ENCODE assay signal across 27 cellular contexts in genomic region chr4:150942539-150942938, GRCh38.
"Had no signal": no experiment of that assay in that cellular context is flagged by ENCODE, and none has a peak within 500 bp of the region (broad histone marks: within the 10 kb centered on the region; RNA-seq: fewer than 3 reads in every experiment).

No MANE protein-coding gene starts in this region.

- H3K27me3 ChIP-seq: colonic mucosa, dorsolateral prefrontal cortex, esophagus muscularis mucosa, spleen, uterus had no signal

- DNase-seq: activated CD4-positive, alpha-beta T cell treated with anti-CD3 and anti-CD28 coated beads, Interleukin-2, amount 10 ng/mL, durations not matched to agents 7 days and 5 days; activated CD4-positive, CD25-positive, alpha-beta regulatory T cell treated with anti-CD3 and anti-CD28 coated beads, Interleukin-2, amount 50 U/mL, for 72 hours; activated CD8-positive, alpha-beta T cell treated with anti-CD3 and anti-CD28 coated beads for 36 hours; activated effector memory CD4-positive, alpha-beta T cell treated with Interleukin-2 at 50 U/mL for 16 hours; activated naive CD4-positive, alpha-beta T cell treated with anti-CD3 and anti-CD28 coated beads for 36 hours; activated T-cell treated with anti-CD3 and anti-CD28 coated beads, Interleukin-2, amount 50 U/mL, for 4 hours; amygdala; colonic mucosa; dorsolateral prefrontal cortex; effector memory CD4-positive, alpha-beta T cell; foreskin melanocyte; islet precursor cell; left cardiac atrium; left ventricle myocardium superior; mucosa of descending colon; right cardiac atrium; spleen; stimulated activated naive CD4-positive, alpha-beta T cell treated with Interleukin-2 at 50 U/mL for 16 hours; SW 1271; T-helper 9 cell; uterus had no signal

- H3K4me3 ChIP-seq: colonic mucosa, dorsolateral prefrontal cortex, esophagus muscularis mucosa, mucosa of descending colon, spleen, uterus had no signal

- FAIRE-seq: TTC549 had no signal

- H3K4me1 ChIP-seq: colonic mucosa, uterus had no signal

- H3K27me3 Mint-ChIP-seq: activated CD4-positive, alpha-beta T cell treated with anti-CD3 and anti-CD28 coated beads, Interleukin-2, amount 10 ng/mL, durations not matched to agents 7 days and 5 days; activated CD8-positive, alpha-beta T cell treated with anti-CD3 and anti-CD28 coated beads for 36 hours; natural killer cell treated with Interleukin-12 subunit alpha and Interleukin-12 subunit beta and Interleukin-15 and Interleukin-18, amount 100 ng/mL, for 72 hours; type B pancreatic cell had no signal

- H3K27ac ChIP-seq: colonic mucosa, dorsolateral prefrontal cortex, esophagus muscularis mucosa, spleen, uterus, VCaP had no signal

- H3K9me3 ChIP-seq: colonic mucosa, esophagus muscularis mucosa, mucosa of descending colon, spleen, uterus had no signal

- H3K36me3 ChIP-seq: colonic mucosa, esophagus muscularis mucosa, spleen, uterus had no signal

- ATAC-seq: activated CD8-positive, alpha-beta T cell treated with anti-CD3 and anti-CD28 coated beads for 36 hours; left cardiac atrium; left ventricle myocardium superior; mucosa of descending colon; natural killer cell treated with Interleukin-12 subunit alpha and Interleukin-12 subunit beta and Interleukin-15 and Interleukin-18, amount 100 ng/mL, for 72 hours; right cardiac atrium had no signal

- H3K9me3 Mint-ChIP-seq: activated CD4-positive, alpha-beta T cell treated with anti-CD3 and anti-CD28 coated beads, Interleukin-2, amount 10 ng/mL, durations not matched to agents 7 days and 5 days; activated CD8-positive, alpha-beta T cell treated with anti-CD3 and anti-CD28 coated beads for 36 hours; activated naive CD4-positive, alpha-beta T cell treated with anti-CD3 and anti-CD28 coated beads for 36 hours; activated T-cell treated with anti-CD3 and anti-CD28 coated beads, Interleukin-2, amount 50 U/mL, for 4 hours; natural killer cell treated with Interleukin-12 subunit alpha and Interleukin-12 subunit beta and Interleukin-15 and Interleukin-18, amount 100 ng/mL, for 72 hours; T-helper 1 cell treated with Interleukin-12 subunit alpha and Interleukin-12 subunit beta and Interleukin-4 antibody, amounts not matched to agents 30 μg/mL and 1 μg/mL, for 36 hours; type B pancreatic cell had no signal

- H3K36me3 Mint-ChIP-seq: natural killer cell treated with Interleukin-12 subunit alpha and Interleukin-12 subunit beta and Interleukin-15 and Interleukin-18, amount 100 ng/mL, for 72 hours; type B pancreatic cell had no signal

- H3K4me3 Mint-ChIP-seq: activated CD4-positive, alpha-beta T cell treated with anti-CD3 and anti-CD28 coated beads, Interleukin-2, amount 10 ng/mL, durations not matched to agents 7 days and 5 days; activated CD8-positive, alpha-beta T cell treated with anti-CD3 and anti-CD28 coated beads for 36 hours; activated naive CD4-positive, alpha-beta T cell treated with anti-CD3 and anti-CD28 coated beads for 36 hours; activated T-cell treated with anti-CD3 and anti-CD28 coated beads, Interleukin-2, amount 50 U/mL, for 4 hours; natural killer cell treated with Interleukin-12 subunit alpha and Interleukin-12 subunit beta and Interleukin-15 and Interleukin-18, amount 100 ng/mL, for 72 hours; T-helper 1 cell treated with Interleukin-12 subunit alpha and Interleukin-12 subunit beta and Interleukin-4 antibody, amounts not matched to agents 30 μg/mL and 1 μg/mL, for 36 hours; type B pancreatic cell had no signal

- H3K27ac Mint-ChIP-seq: activated CD4-positive, alpha-beta T cell treated with anti-CD3 and anti-CD28 coated beads, Interleukin-2, amount 10 ng/mL, durations not matched to agents 7 days and 5 days; activated CD8-positive, alpha-beta T cell treated with anti-CD3 and anti-CD28 coated beads for 36 hours; activated naive CD4-positive, alpha-beta T cell treated with anti-CD3 and anti-CD28 coated beads for 36 hours; natural killer cell treated with Interleukin-12 subunit alpha and Interleukin-12 subunit beta and Interleukin-15 and Interleukin-18, amount 100 ng/mL, for 72 hours; T-helper 1 cell treated with Interleukin-12 subunit alpha and Interleukin-12 subunit beta and Interleukin-4 antibody, amounts not matched to agents 30 μg/mL and 1 μg/mL, for 36 hours; type B pancreatic cell had no signal
